Comparison of ENCODE assay signal across 37 cellular contexts in the genomic region with DNA sequence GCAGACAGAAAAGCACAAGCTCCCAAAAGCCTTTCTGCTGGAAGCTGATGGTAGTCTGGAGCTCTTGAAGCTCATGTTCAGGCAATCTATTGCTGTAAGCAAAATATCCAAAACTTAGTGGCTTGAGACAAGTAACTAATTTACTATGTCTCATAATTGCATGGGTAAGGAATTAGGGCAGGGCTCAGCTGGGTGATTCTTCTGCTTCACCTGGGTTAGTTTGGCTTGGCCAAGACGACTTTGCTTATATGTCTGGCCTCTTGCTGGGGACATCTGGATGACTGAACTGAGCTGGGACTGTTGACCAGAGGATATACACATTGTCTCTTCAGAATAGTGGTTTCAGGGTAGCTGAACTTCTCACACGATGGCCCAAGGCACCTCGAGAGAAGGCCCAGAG.
"Had no signal": no experiment of that assay in that cellular context is flagged by ENCODE, and none has a peak within 500 bp of the region (broad histone marks: within the 10 kb centered on the region; RNA-seq: fewer than 3 reads in every experiment).

No MANE protein-coding gene starts in this region.

- ATAC-seq: activated CD4-positive, alpha-beta T cell treated with anti-CD3 and anti-CD28 coated beads for 36 hours; activated CD4-positive, CD25-positive, alpha-beta regulatory T cell treated with anti-CD3 and anti-CD28 coated beads, Interleukin-2, amount 50 U/mL, for 24 hours; activated CD8-positive, alpha-beta memory T cell treated with anti-CD3 and anti-CD28 coated beads, Interleukin-2, amount 10 ng/mL, durations not matched to agents 7 days and 5 days; activated CD8-positive, alpha-beta T cell treated with anti-CD3 and anti-CD28 coated beads, Interleukin-2, amount 10 ng/mL, durations not matched to agents 7 days and 5 days; activated naive CD8-positive, alpha-beta T cell treated with anti-CD3 and anti-CD28 coated beads, Interleukin-2, amount 50 U/mL, for 24 hours; WTC11 had no signal

- H3K27ac ChIP-seq: ascending aorta, VCaP had no signal

- H3K36me3 Mint-ChIP-seq: activated CD8-positive, alpha-beta memory T cell treated with anti-CD3 and anti-CD28 coated beads, Interleukin-2, amount 10 ng/mL, durations not matched to agents 7 days and 5 days; activated naive CD4-positive, alpha-beta T cell treated with anti-CD3 and anti-CD28 coated beads, Interleukin-2, amount 10 ng/mL, durations not matched to agents 7 days and 5 days; activated naive CD8-positive, alpha-beta T cell treated with anti-CD3 and anti-CD28 coated beads, Interleukin-2, amount 10 ng/mL, durations not matched to agents 7 days and 5 days had no signal

- H3K4me1 Mint-ChIP-seq: activated CD4-positive, alpha-beta memory T cell treated with anti-CD3 and anti-CD28 coated beads, Interleukin-2, amount 10 ng/mL, durations not matched to agents 7 days and 5 days; activated CD4-positive, alpha-beta T cell treated with anti-CD3 and anti-CD28 coated beads for 36 hours; activated CD4-positive, alpha-beta T cell treated with anti-CD3 and anti-CD28 coated beads, Interleukin-2, amount 10 ng/mL, durations not matched to agents 7 days and 5 days; activated CD8-positive, alpha-beta memory T cell treated with anti-CD3 and anti-CD28 coated beads, Interleukin-2, amount 10 ng/mL, durations not matched to agents 7 days and 5 days; activated naive CD4-positive, alpha-beta T cell treated with anti-CD3 and anti-CD28 coated beads, Interleukin-2, amount 10 ng/mL, durations not matched to agents 7 days and 5 days; activated naive CD4-positive, alpha-beta T cell treated with anti-CD3 and anti-CD28 coated beads, Interleukin-2, amount 50 U/mL, for 24 hours; activated naive CD8-positive, alpha-beta T cell treated with anti-CD3 and anti-CD28 coated beads, Interleukin-2, amount 10 ng/mL, durations not matched to agents 7 days and 5 days; activated naive CD8-positive, alpha-beta T cell treated with anti-CD3 and anti-CD28 coated beads, Interleukin-2, amount 50 U/mL, for 24 hours; central memory CD8-positive, alpha-beta T cell had no signal

- H3K27me3 Mint-ChIP-seq: activated CD4-positive, alpha-beta T cell treated with anti-CD3 and anti-CD28 coated beads, Interleukin-2, amount 10 ng/mL, durations not matched to agents 7 days and 5 days; activated naive CD8-positive, alpha-beta T cell treated with anti-CD3 and anti-CD28 coated beads, Interleukin-2, amount 10 ng/mL, durations not matched to agents 7 days and 5 days had no signal

- H3K27ac Mint-ChIP-seq: activated CD4-positive, alpha-beta memory T cell treated with anti-CD3 and anti-CD28 coated beads, Interleukin-2, amount 10 ng/mL, durations not matched to agents 7 days and 5 days; activated CD4-positive, alpha-beta T cell treated with anti-CD3 and anti-CD28 coated beads for 36 hours; activated CD4-positive, alpha-beta T cell treated with anti-CD3 and anti-CD28 coated beads, Interleukin-2, amount 10 ng/mL, durations not matched to agents 7 days and 5 days; activated CD8-positive, alpha-beta memory T cell treated with anti-CD3 and anti-CD28 coated beads, Interleukin-2, amount 10 ng/mL, durations not matched to agents 7 days and 5 days; activated CD8-positive, alpha-beta T cell treated with anti-CD3 and anti-CD28 coated beads, Interleukin-2, amount 10 ng/mL, durations not matched to agents 7 days and 5 days; activated naive CD4-positive, alpha-beta T cell treated with anti-CD3 and anti-CD28 coated beads, Interleukin-2, amount 10 ng/mL, durations not matched to agents 7 days and 5 days; activated naive CD4-positive, alpha-beta T cell treated with anti-CD3 and anti-CD28 coated beads, Interleukin-2, amount 50 U/mL, for 24 hours; activated naive CD8-positive, alpha-beta T cell; activated naive CD8-positive, alpha-beta T cell treated with anti-CD3 and anti-CD28 coated beads, Interleukin-2, amount 10 ng/mL, durations not matched to agents 7 days and 5 days; activated naive CD8-positive, alpha-beta T cell treated with anti-CD3 and anti-CD28 coated beads, Interleukin-2, amount 50 U/mL, for 24 hours; activated T-cell treated with anti-CD3 and anti-CD28 coated beads, Interleukin-2, amount 50 U/mL, for 24 hours; activated T-helper 2 cell treated with anti-CD3 and anti-CD28 coated beads, Interferon-gamma antibody, Interleukin-2, Interleukin-4, amounts not matched to agents 10 μg/mL and 5 μg/mL and 100 μg/mL, durations not matched to agents 14 hours and 24 hours and 36 hours; brain; T-helper 1 cell treated with Interleukin-12 subunit alpha and Interleukin-12 subunit beta and Interleukin-4 antibody, amounts not matched to agents 30 μg/mL and 1 μg/mL, for 36 hours; T-helper 2 cell treated with Interferon-gamma antibody and Interleukin-4, amounts not matched to agents 5 μg/mL and 100 μg/mL, for 36 hours; WTC11 had no signal

- DNase-seq: activated CD4-positive, alpha-beta memory T cell treated with anti-CD3 and anti-CD28 coated beads, Interleukin-2, amount 10 ng/mL, durations not matched to agents 7 days and 5 days; activated CD4-positive, alpha-beta T cell treated with anti-CD3 and anti-CD28 coated beads for 1 hour; activated CD4-positive, alpha-beta T cell treated with anti-CD3 and anti-CD28 coated beads for 36 hours; activated CD4-positive, alpha-beta T cell treated with anti-CD3 and anti-CD28 coated beads for 48 hours; activated CD4-positive, alpha-beta T cell treated with anti-CD3 and anti-CD28 coated beads, Interleukin-2, amount 10 ng/mL, durations not matched to agents 7 days and 5 days; activated CD4-positive, alpha-beta T cell treated with anti-CD3 and anti-CD28 coated beads, Interleukin-2, amount 50 U/mL, for 48 hours; activated CD4-positive, CD25-positive, alpha-beta regulatory T cell; activated CD8-positive, alpha-beta memory T cell treated with anti-CD3 and anti-CD28 coated beads for 24 hours; activated CD8-positive, alpha-beta memory T cell treated with anti-CD3 and anti-CD28 coated beads, Interleukin-2, amount 10 ng/mL, durations not matched to agents 7 days and 5 days; activated CD8-positive, alpha-beta memory T cell treated with anti-CD3 and anti-CD28 coated beads, Interleukin-2, amount 50 U/mL, for 48 hours; activated CD8-positive, alpha-beta T cell treated with anti-CD3 and anti-CD28 coated beads, Interleukin-2, amount 10 ng/mL, durations not matched to agents 7 days and 5 days; activated effector memory CD4-positive, alpha-beta T cell treated with Interleukin-2 at 50 U/mL for 16 hours; activated gamma-delta T cell; activated naive CD4-positive, alpha-beta T cell treated with anti-CD3 and anti-CD28 coated beads, Interleukin-2, amount 10 ng/mL, durations not matched to agents 7 days and 5 days; activated naive CD4-positive, alpha-beta T cell treated with Interleukin-2 at 50 U/mL for 16 hours; activated naive CD8-positive, alpha-beta T cell treated with anti-CD3 and anti-CD28 coated beads, Interleukin-2, amount 10 ng/mL, durations not matched to agents 7 days and 5 days; activated naive CD8-positive, alpha-beta T cell treated with anti-CD3 and anti-CD28 coated beads, Interleukin-2, amount 50 U/mL, for 24 hours; activated T-cell treated with anti-CD3 and anti-CD28 coated beads, Interleukin-2, amount 50 U/mL, for 24 hours; activated T-cell treated with anti-CD3 and anti-CD28 coated beads, Interleukin-2, amount 50 U/mL, for 48 hours; amygdala; anterior cingulate cortex; cerebellar nuclear complex; T-helper 1 cell; T-helper 2 cell; T-helper 9 cell had no signal

- H3K4me1 ChIP-seq: ascending aorta had no signal

- H3K36me3 ChIP-seq: ascending aorta had no signal

- FAIRE-seq: TTC549 had no signal

- H3K4me3 ChIP-seq: ascending aorta had no signal

- H3K27me3 ChIP-seq: ascending aorta had no signal

- H3K4me3 Mint-ChIP-seq: activated CD4-positive, alpha-beta memory T cell treated with anti-CD3 and anti-CD28 coated beads, Interleukin-2, amount 10 ng/mL, durations not matched to agents 7 days and 5 days; activated CD4-positive, alpha-beta T cell treated with anti-CD3 and anti-CD28 coated beads for 36 hours; activated CD4-positive, alpha-beta T cell treated with anti-CD3 and anti-CD28 coated beads, Interleukin-2, amount 10 ng/mL, durations not matched to agents 7 days and 5 days; activated CD8-positive, alpha-beta memory T cell treated with anti-CD3 and anti-CD28 coated beads, Interleukin-2, amount 10 ng/mL, durations not matched to agents 7 days and 5 days; activated CD8-positive, alpha-beta T cell treated with anti-CD3 and anti-CD28 coated beads, Interleukin-2, amount 10 ng/mL, durations not matched to agents 7 days and 5 days; activated naive CD4-positive, alpha-beta T cell treated with anti-CD3 and anti-CD28 coated beads, Interleukin-2, amount 10 ng/mL, durations not matched to agents 7 days and 5 days; activated naive CD4-positive, alpha-beta T cell treated with anti-CD3 and anti-CD28 coated beads, Interleukin-2, amount 50 U/mL, for 24 hours; activated naive CD8-positive, alpha-beta T cell; activated naive CD8-positive, alpha-beta T cell treated with anti-CD3 and anti-CD28 coated beads, Interleukin-2, amount 10 ng/mL, durations not matched to agents 7 days and 5 days; activated naive CD8-positive, alpha-beta T cell treated with anti-CD3 and anti-CD28 coated beads, Interleukin-2, amount 50 U/mL, for 24 hours; activated T-cell treated with anti-CD3 and anti-CD28 coated beads, Interleukin-2, amount 50 U/mL, for 24 hours; brain; central memory CD8-positive, alpha-beta T cell; T-helper 1 cell treated with Interleukin-12 subunit alpha and Interleukin-12 subunit beta and Interleukin-4 antibody, amounts not matched to agents 30 μg/mL and 1 μg/mL, for 36 hours; T-helper 2 cell treated with Interferon-gamma antibody and Interleukin-4, amounts not matched to agents 5 μg/mL and 100 μg/mL, for 36 hours; WTC11 had no signal
